19 cellular contexts compared by ENCODE assay signal in genomic region chr10:16606421-16606820, GRCh38.
A peak's percentile ranks its signal among the peaks of the same experiment; 100 is the strongest.
DNase-seq lines count a peak whose midpoint lies in the region; ATAC-seq and TF ChIP-seq lines count a peak whose summit lies in the region.
"Had no signal": no experiment of that assay in that cellular context is flagged by ENCODE, and none has a peak within 500 bp of the region (broad histone marks: within the 10 kb centered on the region; RNA-seq: fewer than 3 reads in every experiment).

No MANE protein-coding gene starts in this region.

- H4K91ac ChIP-seq in mesenchymal stem cell (ENCODE audit: low read length), result no peak overlapping the region

- H3K4me3 ChIP-seq in choroid plexus epithelial cell (ENCODE audit: low read depth, low read length), result no peak overlapping the region
- no peak overlapping the region for H3K4me3 ChIP-seq in mesenchymal stem cell (ENCODE audit: insufficient read depth in 1 of 2, low read depth in 1 of 2, low read length in 2 of 2)
- no peak overlapping the region for H3K4me3 ChIP-seq in Karpas-422 (ENCODE audit: low read length)
- H3K4me3 ChIP-seq: BLaER1 treated with 17β-estradiol and CSF1 and Interleukin-3, amounts not matched to agents 10 nM and 100 nM; GM23338; SK-N-MC had no signal

- ATAC-seq in natural killer cell treated with Interleukin-12 subunit alpha and Interleukin-12 subunit beta and Interleukin-15 and Interleukin-18, amount 100 ng/mL, for 72 hours, result no peak
- ATAC-seq: GM23338, HepG2, T-cell had no signal

- H3K4ac ChIP-seq in mesenchymal stem cell (ENCODE audit: low read depth in 1 of 2, low read length in 2 of 2), result no peak overlapping the region

- H3K9ac ChIP-seq in mesenchymal stem cell (ENCODE audit: low read length), result no peak overlapping the region
- H3K9ac ChIP-seq in Karpas-422 (ENCODE audit: low read length), result no peak overlapping the region
- H3K9ac ChIP-seq: BLaER1 treated with 17β-estradiol and CSF1 and Interleukin-3, amounts not matched to agents 10 nM and 100 nM had no signal

- H2BK5ac ChIP-seq in mesenchymal stem cell (ENCODE audit: low read depth, low read length, poor library complexity, severe bottlenecking), result no peak overlapping the region

- H3K27ac Mint-ChIP-seq in HFFc6, result no peak overlapping the region
- H3K27ac Mint-ChIP-seq in natural killer cell treated with Interleukin-12 subunit alpha and Interleukin-12 subunit beta and Interleukin-15 and Interleukin-18, amount 100 ng/mL, for 72 hours, result no peak overlapping the region
- H3K27ac Mint-ChIP-seq: GM23338, T-cell had no signal

- H3K27ac ChIP-seq in mesenchymal stem cell (ENCODE audit: low read length, poor library complexity, severe bottlenecking), result no peak overlapping the region
- no peak overlapping the region for H3K27ac ChIP-seq in Karpas-422 (ENCODE audit: low read length)
- H3K27ac ChIP-seq: BLaER1 treated with 17β-estradiol and CSF1 and Interleukin-3, amounts not matched to agents 10 nM and 100 nM; SK-N-MC had no signal

- H2AK5ac ChIP-seq in mesenchymal stem cell (ENCODE audit: low read length, severe bottlenecking), result no peak overlapping the region

- no peak overlapping the region for H2BK12ac ChIP-seq in mesenchymal stem cell (ENCODE audit: low read length in 2 of 2)

- H3K4me1 ChIP-seq in mesenchymal stem cell (ENCODE audit: control insufficient read depth, insufficient read depth, low read depth, low read length), result peaks cover 1% of the 10 kb centered on the region
- no peaks in the 10 kb centered on the region for H3K4me1 ChIP-seq in Karpas-422 (ENCODE audit: low read length)
- H3K4me1 ChIP-seq: BLaER1 treated with 17β-estradiol and CSF1 and Interleukin-3, amounts not matched to agents 10 nM and 100 nM had no signal

- H3K36me3 ChIP-seq in mesenchymal stem cell (ENCODE audit: control insufficient read depth in 1 of 2, insufficient read depth in 2 of 2, low read depth in 1 of 2, low read length in 2 of 2) (peaks cover 11 to 12% of the 10 kb centered on the region in 2 experiments), Karpas-422 (ENCODE audit: insufficient read depth, low read length) (no peaks in the 10 kb centered on the region)

- peaks cover 17% of the 10 kb centered on the region for H3K79me1 ChIP-seq in mesenchymal stem cell (replicated peaks; ENCODE audit: low read length, poor library complexity, severe bottlenecking)

- no peak overlapping the region for H3K4me3 Mint-ChIP-seq in HFFc6
- no peak overlapping the region for H3K4me3 Mint-ChIP-seq in natural killer cell treated with Interleukin-12 subunit alpha and Interleukin-12 subunit beta and Interleukin-15 and Interleukin-18, amount 100 ng/mL, for 72 hours
- H3K4me3 Mint-ChIP-seq: GM23338, T-cell had no signal

- no peak overlapping the region for H2AFZ ChIP-seq in mesenchymal stem cell (ENCODE audit: low read depth, low read length)
- no peak overlapping the region for H2AFZ ChIP-seq in Karpas-422 (ENCODE audit: low read length)
- H2AFZ ChIP-seq: GM23338 had no signal

- H3K18ac ChIP-seq in mesenchymal stem cell (ENCODE audit: low read depth in 1 of 2, low read length in 2 of 2), result no peak overlapping the region

- H3K27me3 Mint-ChIP-seq in HFFc6 (ENCODE audit: insufficient read depth), result no peaks in the 10 kb centered on the region; the same call in 1 of the 2 replicates
- H3K27me3 Mint-ChIP-seq in natural killer cell treated with Interleukin-12 subunit alpha and Interleukin-12 subunit beta and Interleukin-15 and Interleukin-18, amount 100 ng/mL, for 72 hours, result no peaks in the 10 kb centered on the region
- H3K27me3 Mint-ChIP-seq: T-cell had no signal

- WGBS in mesenchymal stem cell, result 26% methylated on average over 5 of the region's 6 CpGs

- TF ChIP-seq CTCF in HFFc6 (IDR thresholded peaks at IDR 0.05), result no peak
- TF ChIP-seq CTCF in choroid plexus epithelial cell (conservative IDR thresholded peaks at IDR 0.05; ENCODE audit: low read depth, low read length), result no peak

- no peak overlapping the region for H2BK15ac ChIP-seq in mesenchymal stem cell (ENCODE audit: low read depth, poor library complexity, severe bottlenecking)

- H2BK120ac ChIP-seq in mesenchymal stem cell (ENCODE audit: low read depth, low read length), result no peak overlapping the region

- H3K9me3 ChIP-seq in mesenchymal stem cell (ENCODE audit: control insufficient read depth, low read length), result no peaks in the 10 kb centered on the region
- H3K9me3 ChIP-seq in Karpas-422 (ENCODE audit: low read length), result no peaks in the 10 kb centered on the region
- H3K9me3 ChIP-seq: BLaER1 treated with 17β-estradiol and CSF1 and Interleukin-3, amounts not matched to agents 10 nM and 100 nM had no signal

- no peaks in the 10 kb centered on the region for H3K9me2 ChIP-seq in Karpas-422 (replicated peaks; ENCODE audit: insufficient read depth, low read length)

- H3K27me3 ChIP-seq in mesenchymal stem cell (ENCODE audit: control insufficient read depth in 1 of 2, insufficient read depth in 1 of 2, low read length in 2 of 2) (no peaks in the 10 kb centered on the region), Karpas-422 (ENCODE audit: low read length) (no peaks in the 10 kb centered on the region)
- H3K27me3 ChIP-seq: BLaER1 treated with 17β-estradiol and CSF1 and Interleukin-3, amounts not matched to agents 10 nM and 100 nM had no signal

- H3K23ac ChIP-seq in mesenchymal stem cell (ENCODE audit: low read length in 2 of 2), result no peak overlapping the region

- peaks cover 8% of the 10 kb centered on the region for H3K36me3 Mint-ChIP-seq in HFFc6 (ENCODE audit: low read depth)
- no peaks in the 10 kb centered on the region for H3K36me3 Mint-ChIP-seq in natural killer cell treated with Interleukin-12 subunit alpha and Interleukin-12 subunit beta and Interleukin-15 and Interleukin-18, amount 100 ng/mL, for 72 hours

- no peaks in the 10 kb centered on the region for H3K9me3 Mint-ChIP-seq in HFFc6
- no peaks in the 10 kb centered on the region for H3K9me3 Mint-ChIP-seq in natural killer cell treated with Interleukin-12 subunit alpha and Interleukin-12 subunit beta and Interleukin-15 and Interleukin-18, amount 100 ng/mL, for 72 hours
- H3K9me3 Mint-ChIP-seq: GM23338, T-cell had no signal

- H3K14ac ChIP-seq in mesenchymal stem cell (ENCODE audit: low read length in 2 of 2), result no peak overlapping the region

- peaks cover 21% of the 10 kb centered on the region for H3K4me1 Mint-ChIP-seq in HFFc6 (ENCODE audit: low read depth)
- peaks cover 0 to 4% of the 10 kb centered on the region in 2 donors for H3K4me1 Mint-ChIP-seq in natural killer cell treated with Interleukin-12 subunit alpha and Interleukin-12 subunit beta and Interleukin-15 and Interleukin-18, amount 100 ng/mL, for 72 hours (ENCODE audit: low read depth in 2 of 2)
- H3K4me1 Mint-ChIP-seq: GM23338, T-cell had no signal

- DNase-seq in EL (peak; percentile 69), HFFc6 (peak; percentile 2), choroid plexus epithelial cell (ENCODE audit: low read depth) (peak; percentile 51), mesenchymal stem cell (peak; percentile 87), OCI-M2 (lab: John Stamatoyannopoulos, UW; ENCODE audit: unreplicated experiment) (no peak), Karpas-422 (no peak)
- no peak for DNase-seq in natural killer cell treated with Interleukin-12 subunit alpha and Interleukin-12 subunit beta and Interleukin-15 and Interleukin-18, amount 100 ng/mL, for 72 hours (ENCODE audit: low spot score)
- DNase-seq: Kasumi-1; MV-4-11; NCI-H1436; NCI-H2081; NCI-H524 treated with DMSO at 0.1 percent for 48 hours; NK-92 treated with Interleukin-12 subunit alpha and Interleukin-12 subunit beta, amount 100 ng/mL, for 24 hours; OCI-M1; T-cell had no signal

- no peaks in the 10 kb centered on the region for H4K20me1 ChIP-seq in Karpas-422 (ENCODE audit: insufficient read depth, low read depth, low read length)

- no peak overlapping the region for H4K8ac ChIP-seq in mesenchymal stem cell (ENCODE audit: low read length)

- H3K4me2 ChIP-seq in mesenchymal stem cell (ENCODE audit: low read length, poor library complexity, severe bottlenecking) (no peak overlapping the region), Karpas-422 (ENCODE audit: low read depth, low read length, poor library complexity, severe bottlenecking) (no peak overlapping the region)
- H3K4me2 ChIP-seq: BLaER1 treated with 17β-estradiol and CSF1 and Interleukin-3, amounts not matched to agents 10 nM and 100 nM; GM23338 had no signal

- H3K79me2 ChIP-seq in Karpas-422 (ENCODE audit: low read length), result no peaks in the 10 kb centered on the region

Comparison
In these comparisons a context has a peak if more than half of its experiments do, and no peak if none do; other contexts are left out.
1. DNase-seq: peak in EL (single experiment), HFFc6 (single experiment), choroid plexus epithelial cell (single experiment) and mesenchymal stem cell (single experiment); none in natural killer cell treated with Interleukin-12 subunit alpha and Interleukin-12 subunit beta and Interleukin-15 and Interleukin-18, amount 100 ng/mL, for 72 hours (single experiment), OCI-M2 (single experiment) and Karpas-422 (single experiment).